13 cellular contexts compared by ENCODE assay signal in genomic region chr3:193963808-193964516, GRCh38.
A peak's percentile ranks its signal among the peaks of the same experiment; 100 is the strongest.
DNase-seq lines count a peak whose midpoint lies in the region; ATAC-seq, FAIRE-seq and TF ChIP-seq lines count a peak whose summit lies in the region.
"Had no signal": no experiment of that assay in that cellular context is flagged by ENCODE, and none has a peak within 500 bp of the region (broad histone marks: within the 10 kb centered on the region; RNA-seq: fewer than 3 reads in every experiment).

No MANE protein-coding gene starts in this region.

- H4K20me1 ChIP-seq in K562 (replicated peaks; ENCODE audit: control insufficient read depth, insufficient read depth, low read length) = no peaks in the 10 kb centered on the region

- WGBS in K562 (ENCODE audit: insufficient coverage, low coverage, missing lambda C conversion rate) = 55% methylated on average over 7 of the region's 7 CpGs

- no peak for TF ChIP-seq EP300 in K562 (IDR thresholded peaks at IDR 0.05; ENCODE audit: low read length)

- peak; percentile 44 for FAIRE-seq in K562 (lab: Jason Lieb, UNC)
- FAIRE-seq: H1 had no signal

- TF ChIP-seq POLR2A in K562 (conservative IDR thresholded peaks at IDR 0.05) = no peak

- in situ Hi-C loops in K562 (cut with MboI) = no loop called here

- no peaks in the 10 kb centered on the region for H3K9me1 ChIP-seq in K562 (ENCODE audit: control insufficient read depth, insufficient read depth, low read length)

- TF ChIP-seq RAD21 in K562 (CRISPR knock-in tag; conservative IDR thresholded peaks at IDR 0.05 in 1 of 2, IDR thresholded peaks at IDR 0.05 in 1 of 2) = no peak

- H3K9me3 ChIP-seq in K562 (replicated peaks; ENCODE audit: control insufficient read depth, insufficient read depth, low read depth, low read length) = no peaks in the 10 kb centered on the region
- H3K9me3 ChIP-seq: sigmoid colon had no signal

- peak; percentile 5 to 30 for DNase-seq in activated CD4-positive, alpha-beta T cell treated with anti-CD3 and anti-CD28 coated beads, Interleukin-2, amount 50 U/mL, for 48 hours
- DNase-seq in activated CD4-positive, alpha-beta T cell treated with anti-CD3 and anti-CD28 coated beads for 1 hour = no peak
- DNase-seq in K562 (ENCODE audit: extremely low read depth in 1 of 4, low spot score in 3 of 4) (no peak), NCI-H2081 treated with DMSO at 0.1 percent for 48 hours (lab: John Stamatoyannopoulos, UW) (no peak)
- DNase-seq: activated gamma-delta T cell, hypothalamus, NCI-H510A treated with DMSO at 0.1 percent for 48 hours, sigmoid colon had no signal

- POLR2A ChIA-PET in K562 (lab: Yijun Ruan, JAX) = interaction anchor here (1.0 to 2.1 kb wide), 5 partner anchors 10 to 615 kb away, joined by 3 to 5 read pairs (median 3); no protein-coding TSS in a partner anchor

- H3K4me1 ChIP-seq in K562 (replicated peaks in 1 of 2; ENCODE audit: control insufficient read depth in 2 of 2, insufficient read depth in 2 of 2, low read length in 2 of 2) = peaks cover 0 to 6% of the 10 kb centered on the region in 2 experiments; a peak in 2 of 5 replicates

- no peaks in the 10 kb centered on the region for H3K36me3 ChIP-seq in K562 (ENCODE audit: control insufficient read depth, insufficient read depth, low read length)
- H3K36me3 ChIP-seq: sigmoid colon had no signal

- H3K9ac ChIP-seq in K562 (ENCODE audit: insufficient read depth in 1 of 2, low read depth in 2 of 2, low read length in 2 of 2) = no peak overlapping the region

- no peak for TF ChIP-seq CTCF in K562 (IDR thresholded peaks at IDR 0.05 in 2 of 3, conservative IDR thresholded peaks at IDR 0.05 in 1 of 3; ENCODE audit: insufficient read depth in 2 of 3, low read depth in 1 of 3, low read length in 3 of 3)

- H3K27me3 ChIP-seq in K562 (ENCODE audit: control insufficient read depth in 2 of 2, insufficient read depth in 2 of 2, low read length in 2 of 2) = no peaks in the 10 kb centered on the region
- H3K27me3 ChIP-seq: sigmoid colon had no signal

- intact Hi-C loops in K562 (cut with micrococcal nuclease) = no loop called here

- no peaks in the 10 kb centered on the region for H3K79me2 ChIP-seq in K562 (ENCODE audit: control insufficient read depth, insufficient read depth, low read length)

- no peak overlapping the region for H3K4me2 ChIP-seq in K562 (ENCODE audit: insufficient read depth, low read length)

- CTCF ChIA-PET in K562 (lab: Yijun Ruan, JAX; ENCODE audit: low intra/inter-chr PET ratio) = no interaction called here

- no peak overlapping the region for H3K27ac ChIP-seq in K562 (ENCODE audit: extremely low read depth, low read depth, low read length)
- H3K27ac ChIP-seq: sigmoid colon had no signal

- ATAC-seq in GM19452 (IDR thresholded peaks at IDR 0.05; ENCODE audit: unreplicated experiment) = peak; percentile 89
- ATAC-seq in HG03095 (IDR thresholded peaks at IDR 0.05; ENCODE audit: unreplicated experiment) = peak; percentile 65
- ATAC-seq in K562 = peak; percentile 60
- no peak for ATAC-seq in GM19324 (IDR thresholded peaks at IDR 0.05; ENCODE audit: low FRiP score, unreplicated experiment)
- no peak for ATAC-seq in HG03135 (IDR thresholded peaks at IDR 0.05; ENCODE audit: unreplicated experiment)

- no TSS peak for BruUV-seq in K562 (replicated peaks; lab: Mats Ljungman, UMichigan)

- no peak overlapping the region for H3K4me3 ChIP-seq in K562
- H3K4me3 ChIP-seq: sigmoid colon had no signal

- no peak overlapping the region for H2AFZ ChIP-seq in K562 (ENCODE audit: low read depth, low read length)

TF ChIP-seq in K562, 482 proteins besides CTCF, POLR2A, EP300 and RAD21:
- TF ChIP-seq IRF2 (CRISPR knock-in tag; IDR thresholded peaks at IDR 0.05) = no peak
- no peak for TF ChIP-seq TGIF2 (CRISPR knock-in tag; IDR thresholded peaks at IDR 0.05)
- TF ChIP-seq ZNF134 (CRISPR knock-in tag; conservative IDR thresholded peaks at IDR 0.05) = no peak
- no peak for TF ChIP-seq PTRF (tag; IDR thresholded peaks at IDR 0.05)
- TF ChIP-seq RBM17 (IDR thresholded peaks at IDR 0.05; ENCODE audit: borderline replicate concordance, low read depth, low read length) = no peak
- TF ChIP-seq GTF2B (IDR thresholded peaks at IDR 0.05; ENCODE audit: extremely low read depth, insufficient read length) = no peak
- no peak for TF ChIP-seq BCL6 (CRISPR knock-in tag; IDR thresholded peaks at IDR 0.05)
- TF ChIP-seq TSC22D4 (tag; IDR thresholded peaks at IDR 0.05) = no peak

Comparison
In these comparisons a context has a peak if more than half of its experiments do, and no peak if none do; other contexts are left out.
1. DNase-seq: peak in activated CD4-positive, alpha-beta T cell treated with anti-CD3 and anti-CD28 coated beads, Interleukin-2, amount 50 U/mL, for 48 hours (2 of 2); none in activated CD4-positive, alpha-beta T cell treated with anti-CD3 and anti-CD28 coated beads for 1 hour (single experiment), K562 (0 of 4) and NCI-H2081 treated with DMSO at 0.1 percent for 48 hours (single experiment).
2. ATAC-seq: peak in GM19452 (single experiment), HG03095 (single experiment) and K562 (single experiment); none in GM19324 (single experiment) and HG03135 (single experiment).